ENCODE assay signal across 9 cellular contexts in the genomic region with DNA sequence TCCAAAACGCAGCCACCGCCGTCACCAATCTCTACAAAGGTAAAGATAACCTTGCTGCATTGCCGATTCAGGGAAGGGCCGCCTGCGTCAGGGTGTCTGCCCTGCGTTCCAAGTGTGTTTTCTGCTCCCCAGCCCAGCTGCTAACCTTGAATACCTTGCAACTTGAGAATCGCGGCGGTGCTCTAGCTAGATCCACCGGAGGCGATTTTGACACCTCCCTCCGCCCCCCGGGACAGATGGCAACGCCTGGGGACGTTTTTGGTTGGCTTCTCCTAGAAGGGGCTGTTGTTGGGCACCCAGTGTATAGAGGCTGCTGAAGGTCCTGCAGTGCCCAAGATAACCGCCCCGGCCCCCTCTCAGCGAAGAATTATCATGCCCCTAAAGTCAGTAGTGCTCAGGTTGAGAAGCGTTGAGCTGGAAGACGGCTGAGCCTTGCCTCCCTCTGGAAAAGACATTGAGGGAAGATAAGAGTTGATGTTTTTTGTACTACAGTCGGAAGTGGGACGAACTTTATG. TPM values are rescaled to one million over a fixed set of nuclear protein-coding genes. Genes with fewer than 3 reads are reported as not detected.
DNase-seq lines count a peak whose midpoint lies in the region; ATAC-seq, FAIRE-seq and TF ChIP-seq lines count a peak whose summit lies in the region.
"Had no signal": no experiment of that assay in that cellular context is flagged by ENCODE, and none has a peak within 500 bp of the region (broad histone marks: within the 10 kb centered on the region; RNA-seq: fewer than 3 reads in every experiment).

No MANE protein-coding gene starts in this region.

- TF ChIP-seq RAD21 in H1 (IDR thresholded peaks at IDR 0.05 in 1 of 2, conservative IDR thresholded peaks at IDR 0.05 in 1 of 2; ENCODE audit: low read depth in 2 of 2, low read length in 2 of 2): no peak

- H2BK15ac ChIP-seq in H1 (ENCODE audit: low read length): no peak overlapping the region

- H2AK5ac ChIP-seq in H1 (ENCODE audit: low read depth, low read length): no peak overlapping the region

- peak; percentile 23 to 61; a peak in 1 of 3 replicates for TF ChIP-seq POLR2A in H1 (IDR thresholded peaks at IDR 0.05; ENCODE audit: control extremely low read depth in 1 of 2, low read depth in 2 of 2, low read length in 2 of 2)

- no peak for TF ChIP-seq EP300 in H1 (IDR thresholded peaks at IDR 0.05; ENCODE audit: borderline replicate concordance in 1 of 2, low read depth in 2 of 2, low read length in 2 of 2)

- H3K36me3 Mint-ChIP-seq in naive thymus-derived CD8-positive, alpha-beta T cell: peaks cover 0 to 50% (median 17%) of the 10 kb centered on the region in 3 donors

- H3K79me1 ChIP-seq in H1 (ENCODE audit: low read depth, low read length): no peaks in the 10 kb centered on the region; the same call in 1 of the 2 replicates

- 10% methylated on average over 23 of the region's 23 CpGs; no CpG with 5 or more reads in 1 of the 2 experiments for WGBS in H1 (ENCODE audit: extremely low coverage in 1 of 2, insufficient coverage in 1 of 2, insufficient read length in 1 of 2, insufficient replicate concordance in 2 of 2, low coverage in 1 of 2, low lambda C conversion rate in 2 of 2, missing lambda C conversion rate in 1 of 2), 2 experiments
- WGBS in aorta, 2 donors: 0 to 1% methylated on average over 23 of the region's 23 CpGs

- peak overlapping the region; percentile 94 to 99 (median 99) for H3K27ac Mint-ChIP-seq in naive thymus-derived CD8-positive, alpha-beta T cell

- peaks cover 0 to 4% (median 0%) of the 10 kb centered on the region in 5 donors for H3K27me3 Mint-ChIP-seq in naive thymus-derived CD8-positive, alpha-beta T cell

- peak overlapping the region; percentile 91 for H3K27ac ChIP-seq in H1 (ENCODE audit: low read depth, low read length)
- H3K27ac ChIP-seq in aorta (ENCODE audit: low read depth in 1 of 2, low read length in 2 of 2): peak overlapping the region in 1 of 2 donors; percentile 98

- H4K5ac ChIP-seq in H1 (ENCODE audit: insufficient read length, low read depth, low read length): no peak overlapping the region

- H4K91ac ChIP-seq in H1 (replicated peaks; ENCODE audit: insufficient read length, low read length): no peak overlapping the region

- peak overlapping the region; percentile 93 to 99 (median 96) for H3K9ac ChIP-seq in H1 (replicated peaks in 1 of 4; ENCODE audit: extremely low read depth in 1 of 4, low read depth in 3 of 4, low read length in 3 of 4)

- H3K27me3 ChIP-seq in H1 (replicated peaks in 1 of 4; ENCODE audit: control insufficient read depth in 3 of 4, extremely low read depth in 1 of 4, insufficient read depth in 3 of 4, low read length in 3 of 4) (no peaks in the 10 kb centered on the region), aorta (ENCODE audit: control insufficient read depth in 1 of 2, insufficient read depth in 2 of 2, low read length in 1 of 2) (peaks cover 0 to 2% of the 10 kb centered on the region in 2 donors)

- H3K4ac ChIP-seq in H1 (replicated peaks; ENCODE audit: insufficient read length, low read depth, low read length): no peak overlapping the region

- H2BK20ac ChIP-seq in H1 (ENCODE audit: low read length): no peak overlapping the region

- no peak for FAIRE-seq in H1 (lab: Jason Lieb, UNC)
- FAIRE-seq: GM18507 had no signal

- no peak overlapping the region for H2BK120ac ChIP-seq in H1 (replicated peaks; ENCODE audit: low read depth, low read length)

- peak overlapping the region; percentile 65; the same call in 1 of the 2 replicates for H3K18ac ChIP-seq in H1 (ENCODE audit: extremely low read depth, low read length)

- H4K20me1 ChIP-seq in H1 (replicated peaks in 1 of 2; ENCODE audit: control insufficient read depth in 1 of 2, insufficient read depth in 2 of 2, low read length in 2 of 2): peaks cover 20 to 23% of the 10 kb centered on the region in 2 experiments

- ATAC-seq in naive thymus-derived CD8-positive, alpha-beta T cell: no peak
- ATAC-seq in aorta (ENCODE audit: low FRiP score) (no peak), GM18858 (IDR thresholded peaks at IDR 0.05; ENCODE audit: unreplicated experiment) (no peak)

- DNase-seq in activated T-cell treated with anti-CD3 and anti-CD28 coated beads for 1 hour (ENCODE audit: low read depth) (peak; percentile 12), activated T-cell treated with anti-CD3 and anti-CD28 coated beads for 4 hours (no peak), H1 (ENCODE audit: low read depth in 1 of 2, low spot score in 2 of 2) (peak in 1 of 2 experiments; percentile 51), aorta (peak in 1 of 2 donors; percentile 63), CD1c-positive myeloid dendritic cell (ENCODE audit: extremely low spot score) (no peak)
- DNase-seq in naive thymus-derived CD8-positive, alpha-beta T cell: peak in 5 of 10 donors; percentile 16 to 69 (median 34)

- no peak overlapping the region for H3K14ac ChIP-seq in H1 (ENCODE audit: insufficient read length)

- H3K4me3 ChIP-seq in WI38 (ENCODE audit: low read depth, low read length) (peak overlapping the region; percentile 95), H1 (ENCODE audit: extremely low read depth in 1 of 4, insufficient read depth in 2 of 4, low read depth in 3 of 4, low read length in 4 of 4) (peak overlapping the region; percentile 85 to 97 (median 95)), aorta (ENCODE audit: low read length in 2 of 2) (peak overlapping the region; percentile 94 to 99)

- TF ChIP-seq CTCF in WI38 (IDR thresholded peaks at IDR 0.05; ENCODE audit: low read depth, low read length): no peak
- TF ChIP-seq CTCF in H1 (IDR thresholded peaks at IDR 0.05; ENCODE audit: control extremely low read depth in 1 of 3, insufficient read depth in 1 of 3, low read depth in 1 of 3, low read length in 3 of 3): no peak

- H2AFZ ChIP-seq in H1 (ENCODE audit: low read length): no peak overlapping the region

- H2BK5ac ChIP-seq in H1 (ENCODE audit: low read depth, low read length): no peak overlapping the region; the same call in 1 of the 2 replicates

- H3K56ac ChIP-seq in H1 (replicated peaks; ENCODE audit: insufficient read length, low read depth, low read length): no peak overlapping the region

- H3K79me2 ChIP-seq in H1 (ENCODE audit: control insufficient read depth in 1 of 2, insufficient read depth in 2 of 2, low read length in 2 of 2): peaks cover 45 to 61% of the 10 kb centered on the region in 2 experiments

- H3K9me3 ChIP-seq in H1 (ENCODE audit: insufficient read depth in 2 of 2, low read depth in 1 of 2, low read length in 1 of 2) (no peaks in the 10 kb centered on the region), aorta (ENCODE audit: control insufficient read depth, low read length) (no peaks in the 10 kb centered on the region)

- no peak overlapping the region for H3K23ac ChIP-seq in H1 (ENCODE audit: insufficient read length)

- intact Hi-C loops in aorta (cut with DNase I): loop anchor here in 1 of 2 donors (5.0 kb wide), 1 partner anchor 46 kb away; no protein-coding TSS in a partner anchor

- H3K4me3 Mint-ChIP-seq in naive thymus-derived CD8-positive, alpha-beta T cell: peak overlapping the region; percentile 95 to 100 (median 98)

- H3K23me2 ChIP-seq in H1 (ENCODE audit: low read depth, low read length): peaks cover 13% of the 10 kb centered on the region

- peaks cover 29 to 57% (median 49%) of the 10 kb centered on the region in 4 donors for H3K4me1 Mint-ChIP-seq in naive thymus-derived CD8-positive, alpha-beta T cell

- CTCF ChIA-PET in H1 (lab: Charles Lee; ENCODE audit: partially characterized antibody): interaction anchor here (0.6 to 1.4 kb wide), 2 partner anchors 24 to 36 kb away, joined by 3 read pairs; no protein-coding TSS in a partner anchor

- H2BK12ac ChIP-seq in H1 (ENCODE audit: low read depth, low read length): no peak overlapping the region

- H3K36me3 ChIP-seq in H1 (ENCODE audit: control insufficient read depth in 2 of 4, insufficient read depth in 4 of 4, low read length in 3 of 4) (peaks cover 3 to 35% (median 6%) of the 10 kb centered on the region in 4 experiments; a peak in 4 of 8 replicates), aorta (ENCODE audit: control insufficient read depth in 1 of 2, insufficient read depth in 2 of 2, low read length in 1 of 2) (no peaks in the 10 kb centered on the region)

- H3K4me1 ChIP-seq in H1 (replicated peaks in 1 of 4; ENCODE audit: control insufficient read depth in 3 of 4, insufficient read depth in 4 of 4, low read length in 3 of 4): peaks cover 0 to 11% (median 6%) of the 10 kb centered on the region in 4 experiments; a peak in 5 of 7 replicates
- peaks cover 4 to 5% of the 10 kb centered on the region in 2 donors for H3K4me1 ChIP-seq in aorta (ENCODE audit: control insufficient read depth in 1 of 2, insufficient read depth in 2 of 2, low read length in 2 of 2)

- POLR2A ChIA-PET in H1 (lab: Charles Lee; ENCODE audit: partially characterized antibody): interaction anchor here (0.6 to 5.6 kb wide), 14 partner anchors 9 to 225 kb away, joined by 3 to 72 read pairs (median 12); a partner anchor contains a TSS
- POLR2A ChIA-PET in naive thymus-derived CD8-positive, alpha-beta T cell (lab: Charles Lee): interaction anchor here (0.5 to 5.0 kb wide), 10 partner anchors 9 to 225 kb away, joined by 3 to 68 read pairs (median 19); a partner anchor contains a TSS

- H4K8ac ChIP-seq in H1 (ENCODE audit: extremely low read depth, insufficient read depth, low read length): no peak overlapping the region

- peak overlapping the region; percentile 94 to 95 for H3K4me2 ChIP-seq in H1 (ENCODE audit: insufficient read depth in 1 of 2, low read depth in 2 of 2, low read length in 2 of 2)

- peaks cover 0 to 3% (median 0%) of the 10 kb centered on the region in 9 donors for H3K9me3 Mint-ChIP-seq in naive thymus-derived CD8-positive, alpha-beta T cell

TF ChIP-seq in H1, 55 proteins besides CTCF, POLR2A, EP300 and RAD21 (continues in another document):
- TF ChIP-seq, protein P1, sequence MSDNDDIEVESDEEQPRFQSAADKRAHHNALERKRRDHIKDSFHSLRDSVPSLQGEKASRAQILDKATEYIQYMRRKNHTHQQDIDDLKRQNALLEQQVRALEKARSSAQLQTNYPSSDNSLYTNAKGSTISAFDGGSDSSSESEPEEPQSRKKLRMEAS (IDR thresholded peaks at IDR 0.05): no peak
- TF ChIP-seq POLR2AphosphoS5 (IDR thresholded peaks at IDR 0.05; ENCODE audit: low read depth, low read length): peak; percentile 53; the same call in 1 of the 2 replicates

RNA-seq across cellular contexts. Expression of a gene that starts 1.6 kb away (rescaled TPM):
- total RNA-seq in H1 (2021; fragmentation: NEBNext Ultra II Directional; extraction: Animal tissue kit (Norgen Biotek cat#: 25700)): 63.1 and 66.1 TPM in 2 replicates
- polyA plus RNA-seq in H1 (2011; rRNA removed): 11.6 and 11.9 TPM in 2 replicates
- 16.9 TPM for polyA plus RNA-seq in H1 (2011; cell fraction: cytosol; rRNA removed)
- 9.7 TPM for polyA plus RNA-seq in H1 (2011; cell fraction: nucleus; rRNA removed)
- polyA plus RNA-seq in H1 (2012, experiment 1 of 2): 14.3 to 21.6 TPM (median 17.4 TPM) in 4 replicates
- 3.4 TPM for polyA plus RNA-seq in H1 (2012, experiment 2 of 2)
- 22.2 TPM for polyA plus RNA-seq in H1 (2013, experiment 1 of 2)
- 21.7 TPM for polyA plus RNA-seq in H1 (2013, experiment 2 of 2)
- 38.0 and 41.9 TPM in 2 replicates for polyA minus RNA-seq in H1 (2011; rRNA and poly(A)+ RNA removed)
- polyA minus RNA-seq in H1 (2011; cell fraction: cytosol; rRNA and poly(A)+ RNA removed): 29.7 TPM
- polyA minus RNA-seq in H1 (2011; cell fraction: nucleus; rRNA and poly(A)+ RNA removed): 26.0 TPM
- total RNA-seq in naive thymus-derived CD8-positive, alpha-beta T cell: 100 to 1,000 TPM in 1 of 2 experiments, 10 to 100 TPM in 1; 94.1 to 102 TPM
- polyA plus RNA-seq in naive thymus-derived CD8-positive, alpha-beta T cell: 10 to 100 TPM in 2 of 3 donors, 1 to 10 TPM in 1; 9.9 to 16.5 (median 10.6) TPM
- 10 to 100 TPM; 65.4 to 67.5 TPM for total RNA-seq in aorta
- 10 to 100 TPM; 14.0 to 19.2 TPM for polyA plus RNA-seq in aorta
